17 cellular contexts compared by ENCODE assay signal in the genomic region with DNA sequence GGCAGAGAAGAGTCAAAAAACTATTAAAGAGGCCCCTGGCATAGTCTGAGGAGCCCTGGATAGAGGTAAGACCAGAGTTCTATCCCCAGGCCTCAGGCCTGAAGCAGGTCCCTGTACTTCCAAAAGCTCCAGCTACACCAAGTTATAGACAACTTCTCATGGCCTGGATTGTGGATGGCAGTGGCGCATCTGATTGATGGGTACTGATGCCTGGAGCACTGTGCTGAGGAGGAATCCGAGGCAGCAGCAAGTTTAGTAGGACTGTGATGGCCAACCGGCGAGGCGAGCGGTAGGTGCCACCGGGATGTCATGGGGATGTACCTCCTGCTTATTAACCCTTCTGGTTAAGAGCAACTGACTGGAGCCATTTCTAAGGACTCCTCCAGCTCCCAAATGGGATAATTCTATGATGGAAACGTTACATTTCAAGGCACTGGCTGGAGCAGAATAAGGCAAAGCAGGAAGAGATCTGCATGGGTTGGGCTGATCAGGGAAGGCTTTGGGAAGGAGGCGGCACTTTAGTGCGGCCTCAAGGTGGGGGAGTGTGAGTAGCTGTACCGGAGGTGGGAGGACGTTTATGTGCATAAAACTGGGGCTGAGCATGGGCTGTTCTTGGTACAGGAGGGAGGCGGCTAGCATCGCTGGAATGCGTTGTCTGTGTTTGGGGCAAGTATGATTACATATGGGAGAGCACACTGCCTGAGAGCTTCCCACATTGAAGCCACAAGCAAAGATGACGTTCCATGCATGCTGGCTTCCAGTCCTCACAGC. TPM values are rescaled to one million over a fixed set of nuclear protein-coding genes. Genes with fewer than 3 reads are reported as not detected.
DNase-seq lines count a peak whose midpoint lies in the region; ATAC-seq and TF ChIP-seq lines count a peak whose summit lies in the region.
"Had no signal": no experiment of that assay in that cellular context is flagged by ENCODE, and none has a peak within 500 bp of the region (broad histone marks: within the 10 kb centered on the region; RNA-seq: fewer than 3 reads in every experiment).

No MANE protein-coding gene starts in this region.

- intact Hi-C loops in IMR-90 (cut with micrococcal nuclease) (loop anchor here (1.0 to 10.0 kb wide), 3 partner anchors 117 to 210 kb away; a partner anchor contains a TSS), tibial artery (cut with DNase I; ENCODE audit: low total_unique reads) (loop anchor here (2.0 kb wide), 1 partner anchor 116 kb away; no protein-coding TSS in a partner anchor)

- H3K27ac Mint-ChIP-seq in brain: peak overlapping the region in 3 of 5 experiments; percentile 2 to 74 (median 37)
- H3K27ac Mint-ChIP-seq: H9, IgD-negative memory B cell had no signal

- no peaks in the 10 kb centered on the region for H3K79me1 ChIP-seq in IMR-90 (ENCODE audit: low read depth in 1 of 2, low read length in 2 of 2)

- POLR2A ChIA-PET in IMR-90 (lab: Charles Lee; ENCODE audit: unreplicated experiment): no interaction called here

- ATAC-seq in IMR-90 (ENCODE audit: low read depth) (no peak), GM21367 (IDR thresholded peaks at IDR 0.05; ENCODE audit: unreplicated experiment) (no peak), HG03159 (IDR thresholded peaks at IDR 0.05; ENCODE audit: unreplicated experiment) (no peak)

- DNase-seq in IMR-90 (no peak), smooth muscle cell (lab: John Stamatoyannopoulos, UW; ENCODE audit: unreplicated experiment) (no peak), D341Med (ENCODE audit: low spot score) (no peak), tibial artery (no peak)
- DNase-seq: DND-41, H9, Karpas-422, NCI-H1417 treated with DMSO at 0.1 percent for 48 hours, NCI-H226, NCI-H82, OCI-M1 had no signal

- H3K27me3 ChIP-seq in IMR-90 (ENCODE audit: control insufficient read depth, insufficient read depth, low read length) (no peaks in the 10 kb centered on the region), muscle layer of colon (ENCODE audit: control insufficient read depth in 1 of 2, insufficient read depth in 2 of 2, low read length in 2 of 2) (no peaks in the 10 kb centered on the region), smooth muscle cell (ENCODE audit: low read depth) (no peaks in the 10 kb centered on the region), tibial artery (no peaks in the 10 kb centered on the region)
- H3K27me3 ChIP-seq: BLaER1 treated with 17β-estradiol and CSF1 and Interleukin-3, amounts not matched to agents 10 nM and 100 nM had no signal

- no peak overlapping the region for H2AK5ac ChIP-seq in IMR-90 (ENCODE audit: low read depth, low read length)

- no peak overlapping the region for H3K14ac ChIP-seq in IMR-90 (replicated peaks; ENCODE audit: low read depth, low read length)

- no peak overlapping the region for H2BK20ac ChIP-seq in IMR-90 (ENCODE audit: low read depth, low read length)

- no peaks in the 10 kb centered on the region for H3K36me3 Mint-ChIP-seq in brain

- H3K79me2 ChIP-seq in smooth muscle cell (ENCODE audit: low read depth): no peaks in the 10 kb centered on the region

- peaks cover 28% of the 10 kb centered on the region for H3K9me1 ChIP-seq in IMR-90 (ENCODE audit: insufficient read depth, low read length)

- H3K9me3 Mint-ChIP-seq in brain: peaks cover 0 to 7% (median 0%) of the 10 kb centered on the region in 5 experiments
- H3K9me3 Mint-ChIP-seq: H9 had no signal

- WGBS in IMR-90 (ENCODE audit: extremely low coverage in 2 of 2, insufficient read length in 1 of 2), 2 experiments: 77% methylated on average over 7 of the region's 16 CpGs; no CpG with 5 or more reads in 1 of the 2 experiments
- 80% methylated on average over 16 of the region's 16 CpGs for WGBS in smooth muscle cell (ENCODE audit: low lambda C conversion rate)

- no peaks in the 10 kb centered on the region for H3K27me3 Mint-ChIP-seq in brain

- in situ Hi-C loops in IMR-90 (cut with MboI; ENCODE audit: low sequenced_read_pairs): loop anchor here (5.0 to 10.0 kb wide), 2 partner anchors 98 to 210 kb away; a partner anchor contains a TSS

- H3K9ac ChIP-seq in IMR-90 (ENCODE audit: low read depth, low read length) (no peak overlapping the region), muscle layer of colon (ENCODE audit: low read length) (no peak overlapping the region), smooth muscle cell (ENCODE audit: low read depth) (peak overlapping the region; percentile 51)
- H3K9ac ChIP-seq: BLaER1 treated with 17β-estradiol and CSF1 and Interleukin-3, amounts not matched to agents 10 nM and 100 nM had no signal

- no peak overlapping the region for H3K4me3 ChIP-seq in IMR-90 (ENCODE audit: insufficient read depth, low read depth, low read length)
- peak overlapping the region in 1 of 2 donors; percentile 25 for H3K4me3 ChIP-seq in muscle layer of colon (ENCODE audit: low read depth in 1 of 2, low read length in 2 of 2)
- H3K4me3 ChIP-seq in smooth muscle cell: no peak overlapping the region
- H3K4me3 ChIP-seq in tibial artery: no peak overlapping the region
- H3K4me3 ChIP-seq: BLaER1 treated with 17β-estradiol and CSF1 and Interleukin-3, amounts not matched to agents 10 nM and 100 nM had no signal

- no TSS peak for BruUV-seq in IMR-90 (replicated peaks; lab: Mats Ljungman, UMichigan)

- H3K27ac ChIP-seq in IMR-90 (ENCODE audit: insufficient read depth, low read length) (no peak overlapping the region), muscle layer of colon (ENCODE audit: low read depth, low read length) (peak overlapping the region; percentile 27), smooth muscle cell (ENCODE audit: low read depth) (peak overlapping the region; percentile 100), tibial artery (peak overlapping the region in 1 of 2 donors; percentile 91)
- H3K27ac ChIP-seq: BLaER1 treated with 17β-estradiol and CSF1 and Interleukin-3, amounts not matched to agents 10 nM and 100 nM had no signal

- no peak overlapping the region for H3K4me3 Mint-ChIP-seq in brain
- H3K4me3 Mint-ChIP-seq: H9, IgD-negative memory B cell had no signal

- no peak for TF ChIP-seq CTCF in IMR-90 (conservative IDR thresholded peaks at IDR 0.05; ENCODE audit: low read depth, low read length)
- TF ChIP-seq CTCF in brain (conservative IDR thresholded peaks at IDR 0.05): no peak
- no peak for TF ChIP-seq CTCF in smooth muscle cell (IDR thresholded peaks at IDR 0.05; ENCODE audit: borderline replicate concordance, insufficient read depth, poor library complexity, severe bottlenecking)
- no peak for TF ChIP-seq CTCF in tibial artery (IDR thresholded peaks at IDR 0.05)

- no peak overlapping the region for H4K8ac ChIP-seq in IMR-90 (ENCODE audit: low read depth in 2 of 2, low read length in 2 of 2)

- no peak overlapping the region for H2BK120ac ChIP-seq in IMR-90 (ENCODE audit: low read depth, low read length)

- no peak overlapping the region; the same call in 1 of the 2 replicates for H3K4ac ChIP-seq in IMR-90 (ENCODE audit: low read depth, low read length)

- no peak for TF ChIP-seq RAD21 in IMR-90 (IDR thresholded peaks at IDR 0.05; ENCODE audit: low read length)

- CTCF ChIA-PET in IMR-90 (lab: Yijun Ruan, JAX): interaction anchor here (1.0 kb wide), 1 partner anchor 28 kb away, joined by 5 read pairs; no protein-coding TSS in a partner anchor

- H3K4me2 ChIP-seq in IMR-90 (ENCODE audit: low read depth, low read length) (no peak overlapping the region), smooth muscle cell (peak overlapping the region; percentile 62)

- no peak overlapping the region for H2BK15ac ChIP-seq in IMR-90 (ENCODE audit: low read depth, low read length)

- no peak overlapping the region for H3K18ac ChIP-seq in IMR-90 (ENCODE audit: low read depth, low read length)

- peaks cover 87% of the 10 kb centered on the region for H3K4me1 Mint-ChIP-seq in brain
- H3K4me1 Mint-ChIP-seq: IgD-negative memory B cell had no signal

- peak overlapping the region; percentile 35 for H2AFZ ChIP-seq in IMR-90 (replicated peaks; ENCODE audit: low read length, poor library complexity)
- no peak overlapping the region for H2AFZ ChIP-seq in smooth muscle cell (ENCODE audit: low read depth)

- H3K4me1 ChIP-seq in IMR-90 (ENCODE audit: control insufficient read depth, insufficient read depth, low read length) (peaks cover 18% of the 10 kb centered on the region), muscle layer of colon (ENCODE audit: insufficient read depth, low read length) (peaks cover 65% of the 10 kb centered on the region), smooth muscle cell (ENCODE audit: low read depth) (peaks cover 28% of the 10 kb centered on the region), tibial artery (peaks cover 0 to 61% (median 36%) of the 10 kb centered on the region in 4 donors)

- H3F3A ChIP-seq in smooth muscle cell (ENCODE audit: low read depth): peaks cover 27% of the 10 kb centered on the region

- H3K23ac ChIP-seq in IMR-90 (ENCODE audit: low read depth, low read length): no peak overlapping the region

- dilution Hi-C loops in IMR-90 (cut with HindIII; ENCODE audit: low sequenced_read_pairs, unreplicated experiment): no loop called here

- no peak overlapping the region for H3K56ac ChIP-seq in IMR-90 (ENCODE audit: extremely low read depth, insufficient read depth, low read length)

- no peaks in the 10 kb centered on the region for H3K9me3 ChIP-seq in IMR-90 (ENCODE audit: control insufficient read depth, insufficient read depth, low read length)
- H3K9me3 ChIP-seq in muscle layer of colon (ENCODE audit: low read length): no peaks in the 10 kb centered on the region
- H3K9me3 ChIP-seq in smooth muscle cell (replicated peaks; ENCODE audit: low read depth): no peaks in the 10 kb centered on the region
- H3K9me3 ChIP-seq in tibial artery: no peaks in the 10 kb centered on the region
- H3K9me3 ChIP-seq: BLaER1 treated with 17β-estradiol and CSF1 and Interleukin-3, amounts not matched to agents 10 nM and 100 nM had no signal

- no peak overlapping the region for H4K5ac ChIP-seq in IMR-90 (ENCODE audit: low read depth, low read length)

- no peak overlapping the region for H2AK9ac ChIP-seq in IMR-90 (replicated peaks; ENCODE audit: low read depth, low read length, poor library complexity)

- no peaks in the 10 kb centered on the region; the same call in 1 of the 2 replicates for H4K20me1 ChIP-seq in IMR-90 (ENCODE audit: insufficient read depth, low read length)
- H4K20me1 ChIP-seq in smooth muscle cell (ENCODE audit: low read depth): no peaks in the 10 kb centered on the region
- H4K20me1 ChIP-seq: BLaER1 treated with 17β-estradiol and CSF1 and Interleukin-3, amounts not matched to agents 10 nM and 100 nM had no signal

- TF ChIP-seq POLR2A in IMR-90 (IDR thresholded peaks at IDR 0.05; ENCODE audit: low read depth, low read length): no peak

- no peak overlapping the region for H4K91ac ChIP-seq in IMR-90 (ENCODE audit: insufficient read depth, low read depth, low read length)

- H2BK5ac ChIP-seq in IMR-90 (ENCODE audit: low read depth, low read length, poor library complexity, severe bottlenecking): no peak overlapping the region

- H3K36me3 ChIP-seq in IMR-90 (ENCODE audit: control insufficient read depth, insufficient read depth, low read length) (no peaks in the 10 kb centered on the region), muscle layer of colon (ENCODE audit: insufficient read depth, low read length) (no peaks in the 10 kb centered on the region), smooth muscle cell (ENCODE audit: low read depth) (no peaks in the 10 kb centered on the region), tibial artery (no peaks in the 10 kb centered on the region)
- H3K36me3 ChIP-seq: BLaER1 treated with 17β-estradiol and CSF1 and Interleukin-3, amounts not matched to agents 10 nM and 100 nM had no signal

RNA-seq across cellular contexts. Expression of a gene that starts 24.2 kb away (rescaled TPM):
- total RNA-seq in IMR-90 (2012; rRNA removed) (71.5 and 102 TPM in 2 replicates), smooth muscle cell (75.5 and 91.7 TPM in 2 replicates)
- polyA plus RNA-seq in IMR-90 (2012; rRNA removed) (32.0 and 38.0 TPM in 2 replicates), brain (ENCODE audit: insufficient read depth, low read depth, low replicate concordance) (125 TPM), smooth muscle cell (59.3 and 82.9 TPM in 2 replicates)
- 17.9 and 24.0 TPM in 2 replicates for polyA plus RNA-seq in IMR-90 (2012; cell fraction: cytosol; rRNA removed)
- polyA plus RNA-seq in IMR-90 (2012; cell fraction: nucleus; rRNA removed; ENCODE audit: low replicate concordance): 20.6 and 54.0 TPM in 2 replicates
